Comparison of ENCODE assay signal across 1 cellular context in genomic region chr11:27028653-27029052, GRCh38.
TF ChIP-seq lines count a peak whose summit lies in the region.

No MANE protein-coding gene starts in this region.

TF ChIP-seq in SK-N-SH treated with all-trans-retinoic acid at 6 μM for 48 hours, 23 proteins besides CTCF, POLR2A, EP300 and RAD21 (continued from another document):
- TF ChIP-seq TSHZ2 (CRISPR knock-in tag; IDR thresholded peaks at IDR 0.05): no peak
